In the genomic region with DNA sequence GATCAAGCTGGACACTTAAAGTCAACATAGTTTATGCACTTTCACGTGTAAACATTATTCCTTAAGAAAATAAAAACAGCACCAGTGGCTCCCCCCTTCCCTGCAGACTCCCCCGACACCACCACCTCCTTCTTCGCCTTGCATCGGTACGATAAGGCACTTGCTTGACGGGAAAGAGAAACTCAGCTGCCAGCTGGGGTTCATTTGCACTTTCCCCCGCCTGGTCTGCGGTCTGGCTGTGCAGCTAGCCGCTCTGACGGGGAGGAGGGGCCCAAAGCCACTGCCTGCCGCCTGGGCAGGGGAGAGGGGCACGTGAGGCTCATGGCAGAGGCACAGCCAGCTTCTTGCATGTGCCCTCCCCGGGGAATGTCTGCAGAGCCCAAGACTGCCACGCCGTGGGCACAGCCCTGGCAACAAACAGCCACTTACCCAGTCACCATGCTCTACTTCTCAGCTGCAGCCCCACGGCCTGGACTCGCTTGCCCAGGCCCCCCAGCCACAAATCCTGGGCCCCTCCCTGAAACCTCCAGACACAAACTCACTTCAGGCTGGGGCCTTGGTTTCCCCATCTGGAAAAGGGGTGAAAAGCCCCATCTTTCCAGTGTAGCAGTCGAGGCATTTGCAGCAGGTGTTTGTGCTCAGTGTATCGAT, we compare ENCODE assay signal across 1 cellular context.
TF ChIP-seq lines count a peak whose summit lies in the region.

No MANE protein-coding gene starts in this region.

TF ChIP-seq in HepG2, 621 proteins besides CTCF, POLR2A, EP300 and RAD21 (continued from another document and continues in another):
- TF ChIP-seq, protein P1, sequence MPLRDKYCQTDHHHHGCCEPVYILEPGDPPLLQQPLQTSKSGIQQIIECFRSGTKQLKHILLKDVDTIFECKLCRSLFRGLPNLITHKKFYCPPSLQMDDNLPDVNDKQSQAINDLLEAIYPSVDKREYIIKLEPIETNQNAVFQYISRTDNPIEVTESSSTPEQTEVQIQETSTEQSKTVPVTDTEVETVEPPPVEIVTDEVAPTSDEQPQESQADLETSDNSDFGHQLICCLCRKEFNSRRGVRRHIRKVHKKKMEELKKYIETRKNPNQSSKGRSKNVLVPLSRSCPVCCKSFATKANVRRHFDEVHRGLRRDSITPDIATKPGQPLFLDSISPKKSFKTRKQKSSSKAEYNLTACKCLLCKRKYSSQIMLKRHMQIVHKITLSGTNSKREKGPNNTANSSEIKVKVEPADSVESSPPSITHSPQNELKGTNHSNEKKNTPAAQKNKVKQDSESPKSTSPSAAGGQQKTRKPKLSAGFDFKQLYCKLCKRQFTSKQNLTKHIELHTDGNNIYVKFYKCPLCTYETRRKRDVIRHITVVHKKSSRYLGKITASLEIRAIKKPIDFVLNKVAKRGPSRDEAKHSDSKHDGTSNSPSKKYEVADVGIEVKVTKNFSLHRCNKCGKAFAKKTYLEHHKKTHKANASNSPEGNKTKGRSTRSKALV (CRISPR knock-in tag; IDR thresholded peaks at IDR 0.05), result no peak; the same call in 1 of the 2 replicates
- TF ChIP-seq ARNT (IDR thresholded peaks at IDR 0.05), result no peak
- no peak for TF ChIP-seq SUZ12 (IDR thresholded peaks at IDR 0.05; ENCODE audit: low read depth, low read length)
- TF ChIP-seq SP140L (CRISPR knock-in tag; IDR thresholded peaks at IDR 0.05; ENCODE audit: borderline replicate concordance), result no peak
- no peak for TF ChIP-seq ZNF576 (CRISPR knock-in tag; IDR thresholded peaks at IDR 0.05)
- TF ChIP-seq ZSCAN29 (CRISPR knock-in tag; conservative IDR thresholded peaks at IDR 0.05), result no peak
- no peak; the same call in 1 of the 2 replicates for TF ChIP-seq ZFY (CRISPR knock-in tag; IDR thresholded peaks at IDR 0.05)
- TF ChIP-seq ZNF549 (CRISPR knock-in tag; IDR thresholded peaks at IDR 0.05), result no peak
- TF ChIP-seq ZNF430 (CRISPR knock-in tag; IDR thresholded peaks at IDR 0.05), result 0 out of 2 replicates have a peak, but pooled peaks have one; percentile 72
- peak; percentile 92 for TF ChIP-seq TBX2 (CRISPR knock-in tag; IDR thresholded peaks at IDR 0.05; ENCODE audit: borderline replicate concordance)
- TF ChIP-seq ZNF282 (IDR thresholded peaks at IDR 0.05; ENCODE audit: partially characterized antibody), result no peak
- no peak for TF ChIP-seq SNRNP70 (IDR thresholded peaks at IDR 0.05; ENCODE audit: low read depth, low read length)
- no peak for TF ChIP-seq GTF3A (CRISPR knock-in tag; conservative IDR thresholded peaks at IDR 0.05)
- peak; percentile 45; the same call in 1 of the 2 replicates for TF ChIP-seq ZNF136 (CRISPR knock-in tag; IDR thresholded peaks at IDR 0.05; ENCODE audit: low read depth)
- TF ChIP-seq TEAD3 (CRISPR knock-in tag; optimal IDR thresholded peaks at IDR 0.05; ENCODE audit: borderline replicate concordance), result peak; percentile 75
- TF ChIP-seq GMEB2 (CRISPR knock-in tag; IDR thresholded peaks at IDR 0.05; ENCODE audit: low read depth), result no peak
- no peak for TF ChIP-seq FIP1L1 (IDR thresholded peaks at IDR 0.05; ENCODE audit: borderline replicate concordance, insufficient read depth, low read depth, low read length)
- 0 out of 2 replicates have a peak, but pooled peaks have one; percentile 15 for TF ChIP-seq ZKSCAN8 (CRISPR knock-in tag; IDR thresholded peaks at IDR 0.05; ENCODE audit: borderline replicate concordance)
- TF ChIP-seq ZNF841 (CRISPR knock-in tag; IDR thresholded peaks at IDR 0.05; ENCODE audit: borderline replicate concordance), result no peak; the same call in 1 of the 2 replicates
- no peak for TF ChIP-seq MATR3 (CRISPR knock-in tag; IDR thresholded peaks at IDR 0.05)
- 0 out of 2 replicates have a peak, but pooled peaks have one; percentile 21 for TF ChIP-seq HBP1 (CRISPR knock-in tag; IDR thresholded peaks at IDR 0.05; ENCODE audit: low read depth)
- TF ChIP-seq HOXA7 (CRISPR knock-in tag; IDR thresholded peaks at IDR 0.05), result no peak
- peak; percentile 47; the same call in 1 of the 2 replicates for TF ChIP-seq HIVEP1 (CRISPR knock-in tag; IDR thresholded peaks at IDR 0.05)
- no peak for TF ChIP-seq ZSCAN12 (CRISPR knock-in tag; IDR thresholded peaks at IDR 0.05)
- TF ChIP-seq, protein P2, sequence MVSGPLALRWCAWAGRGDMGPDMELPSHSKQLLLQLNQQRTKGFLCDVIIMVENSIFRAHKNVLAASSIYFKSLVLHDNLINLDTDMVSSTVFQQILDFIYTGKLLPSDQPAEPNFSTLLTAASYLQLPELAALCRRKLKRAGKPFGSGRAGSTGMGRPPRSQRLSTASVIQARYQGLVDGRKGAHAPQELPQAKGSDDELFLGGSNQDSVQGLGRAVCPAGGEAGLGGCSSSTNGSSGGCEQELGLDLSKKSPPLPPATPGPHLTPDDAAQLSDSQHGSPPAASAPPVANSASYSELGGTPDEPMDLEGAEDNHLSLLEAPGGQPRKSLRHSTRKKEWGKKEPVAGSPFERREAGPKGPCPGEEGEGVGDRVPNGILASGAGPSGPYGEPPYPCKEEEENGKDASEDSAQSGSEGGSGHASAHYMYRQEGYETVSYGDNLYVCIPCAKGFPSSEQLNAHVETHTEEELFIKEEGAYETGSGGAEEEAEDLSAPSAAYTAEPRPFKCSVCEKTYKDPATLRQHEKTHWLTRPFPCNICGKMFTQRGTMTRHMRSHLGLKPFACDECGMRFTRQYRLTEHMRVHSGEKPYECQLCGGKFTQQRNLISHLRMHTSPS (CRISPR knock-in tag; IDR thresholded peaks at IDR 0.05; ENCODE audit: low read depth), result peak; percentile 99
- TF ChIP-seq CAMTA2 (CRISPR knock-in tag; IDR thresholded peaks at IDR 0.05; ENCODE audit: borderline replicate concordance), result no peak
- TF ChIP-seq ZNF354B (CRISPR knock-in tag; IDR thresholded peaks at IDR 0.05), result no peak
- TF ChIP-seq ZNF333 (CRISPR knock-in tag; IDR thresholded peaks at IDR 0.05; ENCODE audit: borderline replicate concordance), result 0 out of 2 replicates have a peak, but pooled peaks have one; percentile 4
- no peak for TF ChIP-seq ZNF484 (CRISPR knock-in tag; IDR thresholded peaks at IDR 0.05; ENCODE audit: borderline replicate concordance, low read depth)
- TF ChIP-seq ZBTB8A (CRISPR knock-in tag; IDR thresholded peaks at IDR 0.05; ENCODE audit: borderline replicate concordance, low read depth), result no peak
- TF ChIP-seq ZNF30 (CRISPR knock-in tag; IDR thresholded peaks at IDR 0.05), result no peak
- no peak for TF ChIP-seq NFIB (CRISPR knock-in tag; IDR thresholded peaks at IDR 0.05; ENCODE audit: borderline replicate concordance)
- no peak for TF ChIP-seq RFX1 (IDR thresholded peaks at IDR 0.05)
- 0 out of 2 replicates have a peak, but pooled peaks have one; percentile 46 for TF ChIP-seq HOXD1 (CRISPR knock-in tag; IDR thresholded peaks at IDR 0.05)
- TF ChIP-seq EZH2 (conservative IDR thresholded peaks at IDR 0.05; ENCODE audit: low read depth, low read length), result no peak
- no peak for TF ChIP-seq GABPA (IDR thresholded peaks at IDR 0.05; ENCODE audit: low read depth, low read length)
- TF ChIP-seq GABPA (CRISPR knock-in tag; IDR thresholded peaks at IDR 0.05; ENCODE audit: low read depth), result no peak
- TF ChIP-seq, protein P3, sequence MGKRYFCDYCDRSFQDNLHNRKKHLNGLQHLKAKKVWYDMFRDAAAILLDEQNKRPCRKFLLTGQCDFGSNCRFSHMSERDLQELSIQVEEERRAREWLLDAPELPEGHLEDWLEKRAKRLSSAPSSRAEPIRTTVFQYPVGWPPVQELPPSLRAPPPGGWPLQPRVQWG (CRISPR knock-in tag; IDR thresholded peaks at IDR 0.05; ENCODE audit: borderline replicate concordance, low read depth), result no peak
- TF ChIP-seq THAP9 (CRISPR knock-in tag; IDR thresholded peaks at IDR 0.05; ENCODE audit: borderline replicate concordance), result peak; percentile 72; the same call in 1 of the 2 replicates
- no peak for TF ChIP-seq PRMT3 (CRISPR knock-in tag; IDR thresholded peaks at IDR 0.05; ENCODE audit: borderline replicate concordance, low read depth)
- TF ChIP-seq REL (CRISPR knock-in tag; conservative IDR thresholded peaks at IDR 0.05), result peak; percentile 70; the same call in 1 of the 2 replicates
- peak; percentile 84 for TF ChIP-seq HDAC2 (CRISPR knock-in tag; IDR thresholded peaks at IDR 0.05)
- no peak for TF ChIP-seq MED8 (CRISPR knock-in tag; IDR thresholded peaks at IDR 0.05; ENCODE audit: insufficient replicate concordance)
- TF ChIP-seq ZNF598 (CRISPR knock-in tag; IDR thresholded peaks at IDR 0.05; ENCODE audit: borderline replicate concordance), result peak; percentile 75; the same call in 1 of the 2 replicates
- peak; percentile 69; the same call in 1 of the 2 replicates for TF ChIP-seq DNMT1 (CRISPR knock-in tag; IDR thresholded peaks at IDR 0.05)
- peak; percentile 92 for TF ChIP-seq PCBP1 (IDR thresholded peaks at IDR 0.05; ENCODE audit: borderline replicate concordance, low read depth, low read length)
- no peak for TF ChIP-seq ZNF670 (CRISPR knock-in tag; IDR thresholded peaks at IDR 0.05; ENCODE audit: borderline replicate concordance)
- TF ChIP-seq TFE3 (CRISPR knock-in tag; IDR thresholded peaks at IDR 0.05), result peak; percentile 74
- TF ChIP-seq MIXL1 (CRISPR knock-in tag; IDR thresholded peaks at IDR 0.05), result no peak
- peak; percentile 65; the same call in 1 of the 2 replicates for TF ChIP-seq FOXP4 (CRISPR knock-in tag; IDR thresholded peaks at IDR 0.05)
